In the genomic region with DNA sequence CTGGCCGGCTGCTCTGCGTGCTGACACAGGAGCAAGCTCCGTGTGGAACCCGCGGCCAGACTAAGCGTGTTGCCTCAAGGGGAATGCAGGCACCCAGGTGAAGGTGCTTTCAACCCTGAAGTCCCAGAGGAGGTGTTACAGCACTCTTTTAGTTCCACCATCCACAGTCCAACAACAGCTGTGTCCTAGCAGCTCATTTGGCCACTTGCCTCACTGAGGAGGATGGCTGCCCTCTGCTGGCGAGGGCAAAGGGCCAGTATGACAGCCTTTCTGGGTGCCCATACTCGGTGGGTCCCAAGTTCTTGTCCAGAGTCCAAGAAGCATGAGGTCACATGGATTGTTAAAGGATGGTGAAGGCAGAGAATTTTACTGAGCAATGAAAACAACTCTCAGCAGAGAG, we compare ENCODE assay signal across 8 cellular contexts.
DNase-seq lines count a peak whose midpoint lies in the region; TF ChIP-seq lines count a peak whose summit lies in the region.

No MANE protein-coding gene starts in this region.

- peaks cover 9% of the 10 kb centered on the region for H3K36me3 Mint-ChIP-seq in nephron progenitor cell (ENCODE audit: low read depth)

- H3K27me3 ChIP-seq in adrenal gland = no peaks in the 10 kb centered on the region

- TF ChIP-seq POLR2A in adrenal gland (IDR thresholded peaks at IDR 0.05) = no peak

- H3K27me3 Mint-ChIP-seq in nephron progenitor cell (ENCODE audit: low read depth, poor library complexity) = peaks cover 12% of the 10 kb centered on the region

- intact Hi-C loops in adrenal gland (cut with DNase I) = loop anchor here in 1 of 2 donors (10.0 kb wide), 1 partner anchor 170 kb away; no protein-coding TSS in a partner anchor

- H3K4me1 ChIP-seq in adrenal gland (replicated peaks in 1 of 2) = no peaks in the 10 kb centered on the region

- H3K4me3 ChIP-seq in adrenal gland = no peak overlapping the region

- peaks cover 4% of the 10 kb centered on the region for H3K4me1 Mint-ChIP-seq in nephron progenitor cell

- H3K4me3 Mint-ChIP-seq in nephron progenitor cell = no peak overlapping the region

- 82 to 86% (median 84%) methylated on average over 8 of the region's 8 CpGs for WGBS in adrenal gland, 4 donors

- H3K27ac ChIP-seq in adrenal gland = no peak overlapping the region

- TF ChIP-seq CTCF in adrenal gland (IDR thresholded peaks at IDR 0.05) (peak in 3 of 6 experiments; percentile 25 to 40 (median 26)), nephron progenitor cell (IDR thresholded peaks at IDR 0.05) (no peak)

- H3K36me3 ChIP-seq in adrenal gland (replicated peaks in 1 of 2) = no peaks in the 10 kb centered on the region

- peak overlapping the region; percentile 79 for H3K27ac Mint-ChIP-seq in nephron progenitor cell

- H3K9me3 Mint-ChIP-seq in nephron progenitor cell = peaks cover 13% of the 10 kb centered on the region

- DNase-seq in SIG-M5 treated with dmso at 0.1 percent for 504 hours (lab: John Stamatoyannopoulos, UW; ENCODE audit: unreplicated experiment) (peak; percentile 1), SIG-M5 (lab: John Stamatoyannopoulos, UW) (no peak), HuH-7 (ENCODE audit: low spot score) (peak; percentile 25), adrenal gland (peak in 6 of 7 donors; percentile 9 to 59 (median 30)), nephron progenitor cell (no peak), NCI-H1694 treated with DMSO at 0.1 percent for 48 hours (lab: John Stamatoyannopoulos, UW) (no peak)
- no peak for DNase-seq in activated CD4-positive, CD25-positive, alpha-beta regulatory T cell treated with anti-CD3 and anti-CD28 coated beads, Interleukin-2, amount 50 U/mL, for 72 hours
- no peak for DNase-seq in activated CD8-positive, alpha-beta memory T cell treated with anti-CD3 and anti-CD28 coated beads, Interleukin-2, amount 50 U/mL, for 48 hours

- no peaks in the 10 kb centered on the region for H3K9me3 ChIP-seq in adrenal gland (replicated peaks in 1 of 3)

Comparison
In these comparisons a context has a peak if more than half of its experiments do, and no peak if none do; other contexts are left out.
1. DNase-seq: peak in SIG-M5 treated with dmso at 0.1 percent for 504 hours (single experiment), HuH-7 (single experiment) and adrenal gland (6 of 7); none in SIG-M5 (single experiment), nephron progenitor cell (single experiment), NCI-H1694 treated with DMSO at 0.1 percent for 48 hours (single experiment), activated CD4-positive, CD25-positive, alpha-beta regulatory T cell treated with anti-CD3 and anti-CD28 coated beads, Interleukin-2, amount 50 U/mL, for 72 hours (single experiment) and activated CD8-positive, alpha-beta memory T cell treated with anti-CD3 and anti-CD28 coated beads, Interleukin-2, amount 50 U/mL, for 48 hours (single experiment).